In genomic region chr11:120527111-120527748, GRCh38 we compare ENCODE assay signal across 12 cellular contexts. TPM values are rescaled to one million over a fixed set of nuclear protein-coding genes. Genes with fewer than 3 reads are reported as not detected.
DNase-seq lines count a peak whose midpoint lies in the region; ATAC-seq and TF ChIP-seq lines count a peak whose summit lies in the region.
"Had no signal": no experiment of that assay in that cellular context is flagged by ENCODE, and none has a peak within 500 bp of the region (broad histone marks: within the 10 kb centered on the region; RNA-seq: fewer than 3 reads in every experiment).

No MANE protein-coding gene starts in this region.

- 37% methylated on average over 4 of the region's 16 CpGs for WGBS in SK-N-SH (ENCODE audit: low lambda C conversion rate)

- H3K4me3 ChIP-seq in SK-N-SH (ENCODE audit: low read depth in 2 of 2, low read length in 1 of 2) = no peak overlapping the region
- H3K4me3 ChIP-seq: lung had no signal

- ATAC-seq in left cardiac atrium = peak; percentile 73 to 78
- ATAC-seq in sciatic nerve = peak; percentile 78
- no peak for ATAC-seq in left lobe of liver
- ATAC-seq: stimulated activated effector memory CD8-positive, alpha-beta T cell treated with anti-CD3 and anti-CD28 coated beads, Interleukin-12 subunit alpha, Interleukin-12 subunit beta, amount 100 ng/mL, for 72 hours had no signal

- H3K4me1 ChIP-seq in SK-N-SH (ENCODE audit: control insufficient read depth in 1 of 2, insufficient read depth in 2 of 2, low read depth in 1 of 2, low read length in 1 of 2) = peaks cover 0 to 10% of the 10 kb centered on the region in 2 experiments; a peak in 1 of 4 replicates

- H3K27ac ChIP-seq in SK-N-SH (ENCODE audit: low read depth in 2 of 2, low read length in 1 of 2) = peak overlapping the region in 1 of 2 experiments; percentile 59; a peak in 2 of 4 replicates

- peaks cover 10% of the 10 kb centered on the region for H3K27me3 ChIP-seq in SK-N-SH (ENCODE audit: insufficient read depth)

- no peak for TF ChIP-seq CTCF in SK-N-SH (IDR thresholded peaks at IDR 0.05)

- POLR2A ChIA-PET in SK-N-SH (lab: Yijun Ruan, JAX) = interaction anchor here (1.8 kb wide), 2 partner anchors 10 to 21 kb away, joined by 4 to 6 read pairs; no protein-coding TSS in a partner anchor

- peak; percentile 22 for TF ChIP-seq RAD21 in SK-N-SH (IDR thresholded peaks at IDR 0.05; ENCODE audit: low read length)

- no peaks in the 10 kb centered on the region for H3K79me2 ChIP-seq in SK-N-SH (ENCODE audit: insufficient read depth)

- no peak overlapping the region for H3K9ac ChIP-seq in SK-N-SH

- H2AFZ ChIP-seq in SK-N-SH (ENCODE audit: low read depth) = no peak overlapping the region

- H3F3A ChIP-seq in SK-N-SH (replicated peaks; ENCODE audit: insufficient read depth) = no peaks in the 10 kb centered on the region

- no peaks in the 10 kb centered on the region for H3K9me3 ChIP-seq in SK-N-SH

- DNase-seq in NCI-H1436 (lab: John Stamatoyannopoulos, UW) (peak; percentile 12), NCI-H1436 treated with DMSO at 0.1 percent for 48 hours (lab: John Stamatoyannopoulos, UW) (no peak), SK-N-SH (peak; percentile 90), left cardiac atrium (peak; percentile 55), sciatic nerve (ENCODE audit: low spot score) (peak; percentile 68), left lobe of liver (ENCODE audit: low spot score) (no peak), globus pallidus (ENCODE audit: low spot score) (no peak)
- DNase-seq in activated naive CD4-positive, alpha-beta T cell treated with anti-CD3 and anti-CD28 coated beads, Interleukin-2, amount 50 U/mL, for 16 hours = no peak
- DNase-seq: stimulated activated CD4-positive, alpha-beta T cell treated with anti-CD3 and anti-CD28 coated beads, Interleukin-12 subunit alpha, Interleukin-12 subunit beta, amount 100 ng/mL, for 4 hours had no signal

- H3K36me3 ChIP-seq in SK-N-SH (replicated peaks in 1 of 2; ENCODE audit: control insufficient read depth in 1 of 2, insufficient read depth in 2 of 2, low read length in 1 of 2) = no peaks in the 10 kb centered on the region

- intact Hi-C loops in left cardiac atrium (cut with DNase I) (no loop called here), sciatic nerve (cut with DNase I) (no loop called here)

- TF ChIP-seq EP300 in SK-N-SH (IDR thresholded peaks at IDR 0.05; ENCODE audit: borderline replicate concordance in 1 of 2, low read depth in 1 of 2, low read length in 1 of 2) = peak in 1 of 2 experiments; percentile 58; a peak in 2 of 4 replicates

- CTCF ChIA-PET in SK-N-SH (lab: Yijun Ruan, JAX) = interaction anchor here (0.6 to 8.0 kb wide), 16 partner anchors 10 to 627 kb away, joined by 3 to 56 read pairs (median 4); partner anchors contain the start of gene GRIK4

- no peaks in the 10 kb centered on the region for H3K9me2 ChIP-seq in SK-N-SH

- no peak overlapping the region for H3K4me2 ChIP-seq in SK-N-SH

- H4K20me1 ChIP-seq in SK-N-SH (ENCODE audit: insufficient read depth) = no peaks in the 10 kb centered on the region

TF ChIP-seq in SK-N-SH, 30 proteins besides CTCF, POLR2A, EP300 and RAD21:
- TF ChIP-seq FOSL2 (IDR thresholded peaks at IDR 0.05; ENCODE audit: borderline replicate concordance, low read depth) (no peak), RCOR1 (IDR thresholded peaks at IDR 0.05; ENCODE audit: low read length) (peak; percentile 50), GABPA (IDR thresholded peaks at IDR 0.05; ENCODE audit: low read depth) (no peak)

RNA-seq across cellular contexts. Expression of gene GRIK4, which starts 15.7 kb away (rescaled TPM):
- polyA plus RNA-seq in SK-N-SH (2012; rRNA removed) = 0.02 and 0.03 TPM in 2 replicates
- 0.01 and 0.04 TPM in 2 replicates for polyA plus RNA-seq in SK-N-SH (2012; cell fraction: cytosol; rRNA removed)
- polyA plus RNA-seq in SK-N-SH (2012; cell fraction: nucleus; rRNA removed) = 0.04 TPM in 2 replicates
- total RNA-seq in left cardiac atrium (under 1 TPM; 0.35 to 0.55 TPM), sciatic nerve (0.27 TPM), left lobe of liver (0.05 TPM)
- total RNA-seq: A673 had no signal

Comparison
In these comparisons a context has a peak if more than half of its experiments do, and no peak if none do; other contexts are left out.
1. DNase-seq: peak in NCI-H1436 (single experiment), SK-N-SH (single experiment), left cardiac atrium (single experiment) and sciatic nerve (single experiment); none in NCI-H1436 treated with DMSO at 0.1 percent for 48 hours (single experiment), activated naive CD4-positive, alpha-beta T cell treated with anti-CD3 and anti-CD28 coated beads, Interleukin-2, amount 50 U/mL, for 16 hours (single experiment), left lobe of liver (single experiment) and globus pallidus (single experiment).